18 cellular contexts compared by ENCODE assay signal in the genomic region with DNA sequence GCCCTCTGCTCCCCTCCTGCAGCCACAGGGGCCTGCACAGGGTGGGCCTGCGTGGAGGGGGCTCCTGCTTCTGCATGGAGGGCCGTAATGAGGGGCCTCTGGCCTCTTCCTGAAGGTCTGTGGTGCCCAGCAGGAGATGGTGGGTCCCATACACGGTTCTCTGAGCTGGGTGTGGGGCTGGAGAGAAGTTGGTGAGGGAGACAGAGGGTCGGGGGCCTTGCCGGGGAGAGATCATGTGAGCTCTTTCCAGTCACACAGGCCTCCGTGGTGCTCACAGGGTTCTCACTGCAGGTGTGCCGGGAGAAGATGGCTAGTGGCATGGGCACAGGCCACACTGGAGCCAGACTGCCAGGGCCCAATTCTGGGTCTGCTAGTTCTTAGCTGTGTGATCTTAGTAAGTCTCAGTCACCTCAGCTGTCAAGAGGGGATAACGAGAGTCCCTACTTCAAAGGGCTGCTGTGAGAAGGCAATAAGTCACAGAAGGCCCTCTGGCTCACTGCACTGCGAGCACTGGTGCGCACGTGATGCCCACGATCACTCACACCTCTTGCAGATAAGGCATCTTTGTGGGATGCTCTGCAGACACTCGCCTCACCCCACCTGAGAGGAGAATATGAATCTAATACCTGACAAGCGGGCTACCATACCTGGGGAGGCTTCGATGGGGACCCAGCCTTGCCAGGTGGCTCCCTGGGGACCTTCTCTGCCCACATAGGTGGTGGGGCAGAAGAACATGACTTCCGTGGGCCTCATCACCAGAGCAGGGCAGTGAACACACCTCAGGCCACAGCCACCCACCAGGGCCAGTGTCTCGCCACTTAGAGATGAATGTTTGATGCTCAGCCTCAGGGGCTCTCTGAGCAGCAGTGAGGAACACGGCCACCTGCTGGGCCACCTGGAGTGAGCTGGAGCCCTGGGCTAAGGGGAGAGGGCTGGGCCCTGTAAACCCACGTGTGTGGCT. TPM values are rescaled to one million over a fixed set of nuclear protein-coding genes. Genes with fewer than 3 reads are reported as not detected.
"Had no signal": no experiment of that assay in that cellular context is flagged by ENCODE, and none has a peak within 500 bp of the region (broad histone marks: within the 10 kb centered on the region; RNA-seq: fewer than 3 reads in every experiment).

No MANE protein-coding gene starts in this region.

- H3K9ac ChIP-seq: parathyroid adenoma had no signal

- DNase-seq: activated CD4-positive, alpha-beta T cell treated with anti-CD3 and anti-CD28 coated beads, Interleukin-2, amount 50 U/mL, for 48 hours; activated naive CD4-positive, alpha-beta T cell treated with anti-CD3 and anti-CD28 coated beads for 36 hours; body of pancreas; caudate nucleus; foreskin keratinocyte; immature natural killer cell; natural killer cell; trophoblast cell had no signal

- H3K79me2 ChIP-seq: parathyroid adenoma had no signal

- H3K27me3 ChIP-seq: body of pancreas, foreskin keratinocyte had no signal

- H3K36me3 ChIP-seq: neutrophil, suprapubic skin had no signal

- ATAC-seq: activated T-helper 17 cell treated with anti-CD3 and anti-CD28 coated beads, Interleukin-2, amount 50 U/mL, for 72 hours; body of pancreas; foreskin keratinocyte; natural killer cell had no signal

- H3K27ac ChIP-seq: body of pancreas, foreskin keratinocyte, neutrophil, parathyroid adenoma, suprapubic skin had no signal

- H2AFZ ChIP-seq: parathyroid adenoma had no signal

- H3K4me3 ChIP-seq: body of pancreas, lung, suprapubic skin had no signal

- H3K4me1 ChIP-seq: body of pancreas, foreskin keratinocyte, parathyroid adenoma, suprapubic skin had no signal

- H3K9me3 ChIP-seq: body of pancreas, neutrophil, suprapubic skin had no signal

- FAIRE-seq: colon, TTC549 had no signal

RNA-seq across cellular contexts. Expression of a gene that starts 14.5 kb away (rescaled TPM):
- total RNA-seq: activated naive CD4-positive, alpha-beta T cell treated with anti-CD3 and anti-CD28 coated beads for 36 hours; activated T-helper 17 cell treated with anti-CD3 and anti-CD28 coated beads, Interleukin-2, amount 50 U/mL, for 72 hours; epithelial cell of proximal tubule; foreskin keratinocyte; lung; natural killer cell; suprapubic skin had no signal
- polyA plus RNA-seq: fibroblast of lung, foreskin keratinocyte had no signal

RNA-seq across cellular contexts. Expression of a gene that starts 29.7 kb away (rescaled TPM):
- total RNA-seq: activated naive CD4-positive, alpha-beta T cell treated with anti-CD3 and anti-CD28 coated beads for 36 hours; activated T-helper 17 cell treated with anti-CD3 and anti-CD28 coated beads, Interleukin-2, amount 50 U/mL, for 72 hours; body of pancreas; epithelial cell of proximal tubule; fibroblast of lung; foreskin keratinocyte; lung; natural killer cell; renal cortical epithelial cell; suprapubic skin had no signal
- polyA plus RNA-seq: fibroblast of lung, foreskin keratinocyte, immature natural killer cell, lung had no signal
